1 cellular context compared by ENCODE assay signal in the genomic region with DNA sequence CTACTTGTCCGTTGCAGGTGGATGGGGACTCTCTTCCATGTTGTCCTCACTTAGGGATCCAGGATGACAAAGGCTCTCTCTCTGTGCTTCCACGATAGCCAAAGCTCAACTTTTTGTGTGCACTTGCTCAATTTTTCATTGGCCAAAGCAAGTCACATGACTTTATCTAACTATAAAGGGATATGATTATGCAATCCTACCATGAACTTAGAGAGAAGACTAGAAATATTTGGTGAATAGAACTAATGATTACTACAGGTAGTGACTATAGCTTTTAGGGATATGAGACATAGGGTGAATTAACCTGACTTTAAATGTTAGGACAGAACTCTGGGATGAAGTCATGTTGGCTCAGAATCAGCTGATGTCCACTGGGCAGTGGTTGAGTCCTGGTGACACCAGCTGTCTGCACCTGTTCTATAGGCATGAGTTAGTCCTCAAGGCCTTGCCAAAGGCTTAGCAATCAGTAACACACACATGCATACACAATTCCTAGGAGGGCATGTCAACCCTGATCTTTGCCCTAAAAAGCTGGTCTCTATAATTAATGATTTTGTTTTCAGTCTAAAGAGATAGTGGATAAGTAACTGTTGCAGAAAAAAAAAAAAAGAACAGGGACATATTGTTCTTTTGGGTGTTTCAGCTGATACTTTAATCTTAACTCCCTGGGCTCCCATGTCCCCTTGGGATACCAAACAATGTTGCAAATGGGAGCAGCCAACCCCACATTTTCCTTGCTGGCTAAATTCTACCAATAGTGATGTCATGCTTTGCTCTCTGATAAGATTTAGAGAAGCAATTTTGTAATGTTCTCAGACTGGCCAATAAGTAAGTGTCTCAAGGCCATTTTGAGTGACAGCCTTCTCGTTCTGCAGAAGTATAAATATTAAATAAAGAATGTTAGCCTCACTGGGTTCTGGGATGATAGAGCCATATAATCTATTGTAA.
TF ChIP-seq lines count a peak whose summit lies in the region.

No MANE protein-coding gene starts in this region.

TF ChIP-seq in SK-N-SH, 30 proteins besides CTCF, POLR2A, EP300 and RAD21:
- TF ChIP-seq, protein P1, sequence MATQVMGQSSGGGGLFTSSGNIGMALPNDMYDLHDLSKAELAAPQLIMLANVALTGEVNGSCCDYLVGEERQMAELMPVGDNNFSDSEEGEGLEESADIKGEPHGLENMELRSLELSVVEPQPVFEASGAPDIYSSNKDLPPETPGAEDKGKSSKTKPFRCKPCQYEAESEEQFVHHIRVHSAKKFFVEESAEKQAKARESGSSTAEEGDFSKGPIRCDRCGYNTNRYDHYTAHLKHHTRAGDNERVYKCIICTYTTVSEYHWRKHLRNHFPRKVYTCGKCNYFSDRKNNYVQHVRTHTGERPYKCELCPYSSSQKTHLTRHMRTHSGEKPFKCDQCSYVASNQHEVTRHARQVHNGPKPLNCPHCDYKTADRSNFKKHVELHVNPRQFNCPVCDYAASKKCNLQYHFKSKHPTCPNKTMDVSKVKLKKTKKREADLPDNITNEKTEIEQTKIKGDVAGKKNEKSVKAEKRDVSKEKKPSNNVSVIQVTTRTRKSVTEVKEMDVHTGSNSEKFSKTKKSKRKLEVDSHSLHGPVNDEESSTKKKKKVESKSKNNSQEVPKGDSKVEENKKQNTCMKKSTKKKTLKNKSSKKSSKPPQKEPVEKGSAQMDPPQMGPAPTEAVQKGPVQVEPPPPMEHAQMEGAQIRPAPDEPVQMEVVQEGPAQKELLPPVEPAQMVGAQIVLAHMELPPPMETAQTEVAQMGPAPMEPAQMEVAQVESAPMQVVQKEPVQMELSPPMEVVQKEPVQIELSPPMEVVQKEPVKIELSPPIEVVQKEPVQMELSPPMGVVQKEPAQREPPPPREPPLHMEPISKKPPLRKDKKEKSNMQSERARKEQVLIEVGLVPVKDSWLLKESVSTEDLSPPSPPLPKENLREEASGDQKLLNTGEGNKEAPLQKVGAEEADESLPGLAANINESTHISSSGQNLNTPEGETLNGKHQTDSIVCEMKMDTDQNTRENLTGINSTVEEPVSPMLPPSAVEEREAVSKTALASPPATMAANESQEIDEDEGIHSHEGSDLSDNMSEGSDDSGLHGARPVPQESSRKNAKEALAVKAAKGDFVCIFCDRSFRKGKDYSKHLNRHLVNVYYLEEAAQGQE (IDR thresholded peaks at IDR 0.05; ENCODE audit: low read depth, low read length), result no peak
- TF ChIP-seq, protein P2, sequence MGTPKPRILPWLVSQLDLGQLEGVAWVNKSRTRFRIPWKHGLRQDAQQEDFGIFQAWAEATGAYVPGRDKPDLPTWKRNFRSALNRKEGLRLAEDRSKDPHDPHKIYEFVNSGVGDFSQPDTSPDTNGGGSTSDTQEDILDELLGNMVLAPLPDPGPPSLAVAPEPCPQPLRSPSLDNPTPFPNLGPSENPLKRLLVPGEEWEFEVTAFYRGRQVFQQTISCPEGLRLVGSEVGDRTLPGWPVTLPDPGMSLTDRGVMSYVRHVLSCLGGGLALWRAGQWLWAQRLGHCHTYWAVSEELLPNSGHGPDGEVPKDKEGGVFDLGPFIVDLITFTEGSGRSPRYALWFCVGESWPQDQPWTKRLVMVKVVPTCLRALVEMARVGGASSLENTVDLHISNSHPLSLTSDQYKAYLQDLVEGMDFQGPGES (IDR thresholded peaks at IDR 0.05; ENCODE audit: low read depth, low read length), result no peak
- TF ChIP-seq, protein P3, sequence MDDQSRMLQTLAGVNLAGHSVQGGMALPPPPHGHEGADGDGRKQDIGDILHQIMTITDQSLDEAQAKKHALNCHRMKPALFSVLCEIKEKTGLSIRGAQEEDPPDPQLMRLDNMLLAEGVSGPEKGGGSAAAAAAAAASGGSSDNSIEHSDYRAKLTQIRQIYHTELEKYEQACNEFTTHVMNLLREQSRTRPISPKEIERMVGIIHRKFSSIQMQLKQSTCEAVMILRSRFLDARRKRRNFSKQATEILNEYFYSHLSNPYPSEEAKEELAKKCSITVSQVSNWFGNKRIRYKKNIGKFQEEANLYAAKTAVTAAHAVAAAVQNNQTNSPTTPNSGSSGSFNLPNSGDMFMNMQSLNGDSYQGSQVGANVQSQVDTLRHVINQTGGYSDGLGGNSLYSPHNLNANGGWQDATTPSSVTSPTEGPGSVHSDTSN (IDR thresholded peaks at IDR 0.05), result no peak
- TF ChIP-seq FOXJ3 (CRISPR knock-in tag; IDR thresholded peaks at IDR 0.05), result no peak
- TF ChIP-seq, protein P4, sequence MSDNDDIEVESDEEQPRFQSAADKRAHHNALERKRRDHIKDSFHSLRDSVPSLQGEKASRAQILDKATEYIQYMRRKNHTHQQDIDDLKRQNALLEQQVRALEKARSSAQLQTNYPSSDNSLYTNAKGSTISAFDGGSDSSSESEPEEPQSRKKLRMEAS (IDR thresholded peaks at IDR 0.05; ENCODE audit: low read depth), result no peak
- TF ChIP-seq JUND (IDR thresholded peaks at IDR 0.05), result no peak
- TF ChIP-seq GABPA (IDR thresholded peaks at IDR 0.05; ENCODE audit: low read depth), result no peak
- TF ChIP-seq TAF1 (IDR thresholded peaks at IDR 0.05; ENCODE audit: borderline replicate concordance, low read depth, low read length), result no peak
- TF ChIP-seq GATA2 (CRISPR knock-in tag; IDR thresholded peaks at IDR 0.05), result no peak
- no peak for TF ChIP-seq POLR2AphosphoS5 (IDR thresholded peaks at IDR 0.05; ENCODE audit: low read depth, low read length)
